Comparison of ENCODE assay signal across 1 cellular context in genomic region chr6:131628726-131629125, GRCh38.
TF ChIP-seq lines count a peak whose summit lies in the region.

No MANE protein-coding gene starts in this region.

TF ChIP-seq in WTC11, 78 proteins besides CTCF, POLR2A, EP300 and RAD21 (continued from another document):
- TF ChIP-seq PRDM15 (CRISPR knock-in tag; IDR thresholded peaks at IDR 0.05), result no peak
- no peak for TF ChIP-seq ZNF232 (CRISPR knock-in tag; IDR thresholded peaks at IDR 0.05)
- TF ChIP-seq ZNF532 (CRISPR knock-in tag; IDR thresholded peaks at IDR 0.05; ENCODE audit: borderline replicate concordance), result no peak
- TF ChIP-seq GABPB1 (CRISPR knock-in tag; IDR thresholded peaks at IDR 0.05), result no peak
- no peak for TF ChIP-seq RELA (CRISPR knock-in tag; IDR thresholded peaks at IDR 0.05; ENCODE audit: borderline replicate concordance)
